In genomic region chr2:29104589-29105164, GRCh38 we compare ENCODE assay signal across 27 cellular contexts. TPM values are rescaled to one million over a fixed set of nuclear protein-coding genes. Genes with fewer than 3 reads are reported as not detected.
"Had no signal": no experiment of that assay in that cellular context is flagged by ENCODE, and none has a peak within 500 bp of the region (broad histone marks: within the 10 kb centered on the region; RNA-seq: fewer than 3 reads in every experiment).

No MANE protein-coding gene starts in this region.

- H3K4me2 ChIP-seq: smooth muscle cell had no signal

- H3K27me3 ChIP-seq: ovary, transverse colon had no signal

- H3K36me3 ChIP-seq: ovary, prostate gland, transverse colon had no signal

- H3K4me1 ChIP-seq: prostate gland, transverse colon had no signal

- DNase-seq: activated CD4-positive, alpha-beta memory T cell treated with anti-CD3 and anti-CD28 coated beads for 36 hours; activated CD4-positive, alpha-beta T cell treated with anti-CD3 and anti-CD28 coated beads, Interleukin-2, amount 10 ng/mL, durations not matched to agents 24 days and 14 days; activated CD4-positive, CD25-positive, alpha-beta regulatory T cell treated with anti-CD3 and anti-CD28 coated beads, Interleukin-2, amount 50 U/mL, for 72 hours; activated CD8-positive, alpha-beta memory T cell treated with anti-CD3 and anti-CD28 coated beads, Interleukin-2, amount 50 U/mL, for 4 hours; activated gamma-delta T cell; activated naive CD4-positive, alpha-beta T cell treated with anti-CD3 and anti-CD28 coated beads, Interleukin-2, amount 10 ng/mL, durations not matched to agents 7 days and 5 days; activated naive CD8-positive, alpha-beta T cell treated with anti-CD3 and anti-CD28 coated beads, Interleukin-2, amount 50 U/mL, for 24 hours; activated T-cell treated with anti-CD3 and anti-CD28 coated beads, Interleukin-2, amount 50 U/mL, for 1 hour; caudate nucleus; foreskin fibroblast; hippocampal formation; left colon; mammary epithelial cell; naive B cell; nephron progenitor cell; ovary; retina; stimulated activated CD4-positive, alpha-beta T cell treated with anti-CD3 and anti-CD28 coated beads, Interleukin-1b, Interleukin-23, amount 100 ng/mL, for 48 hours; stimulated activated naive CD4-positive, alpha-beta T cell; T-helper 2 cell; transverse colon had no signal

- H3K9me3 ChIP-seq: ovary, prostate gland, transverse colon had no signal

- ATAC-seq: activated naive CD8-positive, alpha-beta T cell treated with anti-CD3 and anti-CD28 coated beads, Interleukin-2, amount 50 U/mL, for 24 hours; left colon had no signal

- H3K4me3 ChIP-seq: ovary, prostate gland, smooth muscle cell, transverse colon had no signal

- H3K27ac ChIP-seq: ovary, prostate gland, transverse colon had no signal

RNA-seq across cellular contexts. Expression of gene PCARE, which starts 30.4 kb away (rescaled TPM):
- total RNA-seq: activated CD4-positive, alpha-beta memory T cell treated with anti-CD3 and anti-CD28 coated beads for 36 hours; activated CD4-positive, alpha-beta T cell treated with anti-CD3 and anti-CD28 coated beads, Interleukin-2, amount 10 ng/mL, durations not matched to agents 24 days and 14 days; activated CD8-positive, alpha-beta memory T cell treated with anti-CD3 and anti-CD28 coated beads for 36 hours; endothelial cell of umbilical vein; left colon; liver; prostate gland; smooth muscle cell had no signal
- polyA plus RNA-seq: endothelial cell of umbilical vein, keratinocyte, liver, smooth muscle cell had no signal
